In the genomic region with DNA sequence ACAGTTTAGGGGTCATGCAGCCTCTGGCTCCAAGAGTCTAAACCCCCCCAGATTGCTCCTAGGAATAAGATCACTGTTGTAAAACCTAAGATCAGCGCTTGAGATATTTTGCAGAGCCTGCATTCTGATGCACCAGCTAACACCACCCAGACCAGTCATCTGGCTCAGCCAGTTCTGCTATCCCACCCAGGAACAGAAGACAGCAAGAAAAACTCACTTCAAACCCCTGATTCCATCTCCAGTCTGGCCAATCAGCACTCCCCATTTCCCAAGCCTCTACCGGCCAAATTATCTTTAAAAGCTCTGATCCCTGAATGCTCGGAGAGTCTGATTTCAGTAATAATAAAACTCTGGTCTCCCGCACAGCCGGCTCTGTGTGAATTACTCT, we compare ENCODE assay signal across 17 cellular contexts.
A peak's percentile ranks its signal among the peaks of the same experiment; 100 is the strongest.
DNase-seq lines count a peak whose midpoint lies in the region; ATAC-seq, FAIRE-seq and TF ChIP-seq lines count a peak whose summit lies in the region.
"Had no signal": no experiment of that assay in that cellular context is flagged by ENCODE, and none has a peak within 500 bp of the region (broad histone marks: within the 10 kb centered on the region; RNA-seq: fewer than 3 reads in every experiment).

No MANE protein-coding gene starts in this region.

- H2AFZ ChIP-seq in KMS-11 (ENCODE audit: low read depth) (peak overlapping the region; percentile 38; the same call in 1 of the 2 replicates), astrocyte (ENCODE audit: low read depth, low read length) (no peak overlapping the region)

- no peaks in the 10 kb centered on the region for H3K9me3 ChIP-seq in astrocyte (ENCODE audit: insufficient read depth, low read depth, low read length)
- H3K9me3 ChIP-seq in mesodermal cell (ENCODE audit: control insufficient read depth, low read length), result peaks cover under 1% of the 10 kb centered on the region
- H3K9me3 ChIP-seq: SJSA1 had no signal

- H3K9ac ChIP-seq in KMS-11 (peak overlapping the region; percentile 67; the same call in 1 of the 2 replicates), astrocyte (ENCODE audit: low read length) (no peak overlapping the region)

- H3K9me3 Mint-ChIP-seq in astrocyte (ENCODE audit: unreplicated experiment), result peaks cover 5% of the 10 kb centered on the region

- intact Hi-C loops in posterior vena cava (cut with DNase I), result no loop called here

- no peak for FAIRE-seq in astrocyte (lab: Jason Lieb, UNC)

- TF ChIP-seq CTCF in KMS-11 (conservative IDR thresholded peaks at IDR 0.05; ENCODE audit: low read depth, low read length), result no peak
- TF ChIP-seq CTCF in astrocyte (IDR thresholded peaks at IDR 0.05; ENCODE audit: insufficient read depth, low read depth, low read length), result no peak

- H3K27ac Mint-ChIP-seq in astrocyte (ENCODE audit: unreplicated experiment), result peak overlapping the region; percentile 19

- H3K4me2 ChIP-seq in KMS-11, result peak overlapping the region; percentile 73
- H3K4me2 ChIP-seq in astrocyte (ENCODE audit: low read length), result no peak overlapping the region

- H3K4me3 ChIP-seq in KMS-11 (IDR thresholded peaks at IDR 0.05; ENCODE audit: insufficient read depth, low read depth, low read length) (no peak overlapping the region), astrocyte (ENCODE audit: insufficient read depth, low read depth, low read length) (no peak overlapping the region), mesodermal cell (ENCODE audit: extremely low read depth, insufficient read depth, low read length, poor library complexity, severe bottlenecking) (no peak overlapping the region)
- H3K4me3 ChIP-seq: SJSA1 had no signal

- 69 to 78% methylated on average over 4 of the region's 5 CpGs for WGBS in mesodermal cell (ENCODE audit: insufficient coverage in 2 of 2), 2 experiments

- peaks cover 10% of the 10 kb centered on the region for H3K4me1 Mint-ChIP-seq in astrocyte (ENCODE audit: low read depth, unreplicated experiment)
- H3K4me1 Mint-ChIP-seq: CD4-positive, alpha-beta memory T cell had no signal

- DNase-seq in ELF-1 (ENCODE audit: low read depth, low spot score), result peak; percentile 63
- DNase-seq in astrocyte (ENCODE audit: low read depth), result no peak
- DNase-seq in NCI-H1092 (lab: John Stamatoyannopoulos, UW), result no peak
- DNase-seq in COR-L47 (lab: John Stamatoyannopoulos, UW), result no peak
- DNase-seq in posterior vena cava (ENCODE audit: low spot score), result no peak
- DNase-seq: ACHN; CD4-positive, alpha-beta memory T cell; DND-41; GF-D8; IMR-90; NCI-H1694 treated with DMSO at 0.1 percent for 48 hours; NCI-H446 treated with DMSO at 0.1 percent for 48 hours; SW 1271 had no signal

- H4K20me1 ChIP-seq in KMS-11 (ENCODE audit: insufficient read depth) (no peaks in the 10 kb centered on the region), astrocyte (ENCODE audit: insufficient read depth, low read length) (no peaks in the 10 kb centered on the region)

- H3K79me2 ChIP-seq in KMS-11 (ENCODE audit: insufficient read depth, low read depth), result no peaks in the 10 kb centered on the region
- no peaks in the 10 kb centered on the region for H3K79me2 ChIP-seq in astrocyte (ENCODE audit: insufficient read depth, low read length)

- no peak for ATAC-seq in HG03045 (IDR thresholded peaks at IDR 0.05; ENCODE audit: unreplicated experiment)

- H3K36me3 ChIP-seq in KMS-11 (ENCODE audit: insufficient read depth) (no peaks in the 10 kb centered on the region), astrocyte (ENCODE audit: insufficient read depth, low read length) (no peaks in the 10 kb centered on the region), mesodermal cell (ENCODE audit: control insufficient read depth, insufficient read depth, low read length) (no peaks in the 10 kb centered on the region)
- H3K36me3 ChIP-seq: SJSA1 had no signal

- H3K27me3 ChIP-seq in KMS-11 (ENCODE audit: insufficient read depth, low read depth) (no peaks in the 10 kb centered on the region), astrocyte (ENCODE audit: insufficient read depth, low read length) (peaks cover 8% of the 10 kb centered on the region)

- H3K27ac ChIP-seq in KMS-11 (peak overlapping the region; percentile 98), astrocyte (ENCODE audit: low read depth, low read length) (no peak overlapping the region), mesodermal cell (ENCODE audit: low read depth, low read length, severe bottlenecking) (peak overlapping the region; percentile 41)
- H3K27ac ChIP-seq: SJSA1 had no signal

- peaks cover 53% of the 10 kb centered on the region for H3K4me1 ChIP-seq in KMS-11 (ENCODE audit: low read depth, poor library complexity, severe bottlenecking)
- H3K4me1 ChIP-seq in astrocyte (ENCODE audit: insufficient read depth, low read length), result no peaks in the 10 kb centered on the region
- peaks cover 16% of the 10 kb centered on the region for H3K4me1 ChIP-seq in mesodermal cell (ENCODE audit: control insufficient read depth, insufficient read depth, low read length, poor library complexity, severe bottlenecking)
- H3K4me1 ChIP-seq: SJSA1 had no signal

- H3K4me3 Mint-ChIP-seq in astrocyte (ENCODE audit: unreplicated experiment), result no peak overlapping the region
- H3K4me3 Mint-ChIP-seq: CD4-positive, alpha-beta memory T cell had no signal

- peaks cover 14% of the 10 kb centered on the region for H3K27me3 Mint-ChIP-seq in astrocyte (ENCODE audit: low read depth, unreplicated experiment)

- H3K36me3 Mint-ChIP-seq in astrocyte (ENCODE audit: low read depth, unreplicated experiment), result no peaks in the 10 kb centered on the region
- H3K36me3 Mint-ChIP-seq: CD4-positive, alpha-beta memory T cell had no signal
